Comparison of ENCODE assay signal across 8 cellular contexts in the genomic region with DNA sequence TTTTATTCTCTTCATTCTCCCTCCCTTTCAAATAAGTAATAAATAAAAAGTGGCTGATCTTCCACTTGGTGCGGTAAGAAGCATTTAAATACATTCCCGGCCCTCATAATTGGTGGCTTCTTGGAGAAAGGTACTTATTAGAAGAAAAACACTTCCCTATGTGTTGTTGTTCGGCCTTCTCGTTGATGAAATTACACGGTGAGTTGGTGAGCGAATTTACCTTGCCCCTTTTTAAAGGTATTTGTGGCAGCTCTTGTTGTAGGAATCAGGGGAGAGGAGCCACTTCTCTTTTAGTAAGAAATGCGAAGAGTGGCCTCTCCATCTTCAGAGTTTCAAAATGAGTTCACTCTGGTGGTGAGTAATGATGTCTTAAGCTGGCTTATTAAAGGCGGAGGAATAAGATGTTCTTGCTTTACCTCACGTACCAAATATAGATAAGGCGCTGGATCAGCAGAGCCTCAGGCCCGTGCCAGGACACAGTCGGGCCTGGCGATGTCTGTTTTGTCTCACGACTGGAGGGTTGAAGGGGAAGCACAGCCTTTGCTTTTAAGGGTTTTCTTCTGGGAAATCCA.
DNase-seq lines count a peak whose midpoint lies in the region; ATAC-seq, FAIRE-seq and TF ChIP-seq lines count a peak whose summit lies in the region.

No MANE protein-coding gene starts in this region.

- no peak for ATAC-seq in Panc1
- ATAC-seq in foreskin keratinocyte = peak; percentile 54
- no peak for ATAC-seq in GM19023 (IDR thresholded peaks at IDR 0.05; ENCODE audit: unreplicated experiment)

- in situ Hi-C loops in mammary epithelial cell (cut with MboI; ENCODE audit: low sequenced_read_pairs in 2 of 2) = no loop called here
- in situ Hi-C loops in Panc1 (cut with HindIII; ENCODE audit: low pct_unique_long_range_greater_than_20kb, low sequenced_read_pairs) = no loop called here

- H3K27me3 Mint-ChIP-seq in MCF 10A (ENCODE audit: insufficient read depth, unreplicated experiment) = no peaks in the 10 kb centered on the region

- H3K4me1 ChIP-seq in mammary epithelial cell (ENCODE audit: insufficient read depth, low read length) (peaks cover 5% of the 10 kb centered on the region), Panc1 (ENCODE audit: control insufficient read depth, insufficient read depth, low read length) (no peaks in the 10 kb centered on the region), foreskin keratinocyte (peaks cover 14% of the 10 kb centered on the region), tibial artery (peaks cover 0 to 28% (median 6%) of the 10 kb centered on the region in 4 donors), kidney (ENCODE audit: control insufficient read depth in 1 of 2, insufficient read depth in 1 of 2, low read depth in 1 of 2, low read length in 2 of 2) (peaks cover 8 to 20% of the 10 kb centered on the region in 2 donors)

- H3K4me2 ChIP-seq in mammary epithelial cell (ENCODE audit: insufficient read depth, low read depth, low read length) = no peak overlapping the region

- H3K36me3 Mint-ChIP-seq in MCF 10A (ENCODE audit: insufficient read depth, unreplicated experiment) = peaks cover 11% of the 10 kb centered on the region

- CTCF ChIA-PET in MCF 10A (lab: Yijun Ruan, JAX) (no interaction called here), mammary epithelial cell (lab: Charles Lee; ENCODE audit: low non-redundant PET) (no interaction called here), Panc1 (lab: Charles Lee) (no interaction called here)

- BruUV-seq in MCF 10A (replicated peaks; lab: Mats Ljungman, UMichigan) = no TSS peak
- no TSS peak for BruUV-seq in mammary epithelial cell (replicated peaks; lab: Mats Ljungman, UMichigan)
- TSS peak; percentile 29 for BruUV-seq in Panc1 (replicated peaks; lab: Mats Ljungman, UMichigan)

- dilution Hi-C loops in mammary epithelial cell (cut with HindIII; ENCODE audit: low sequenced_read_pairs) = no loop called here

- POLR2A ChIA-PET in MCF 10A (lab: Yijun Ruan, JAX) (interaction anchor here (0.6 to 1.0 kb wide), 2 partner anchors 12 to 111 kb away, joined by 3 read pairs; no protein-coding TSS in a partner anchor), Panc1 (lab: Charles Lee) (no interaction called here)

- intact Hi-C loops in MCF 10A (cut with micrococcal nuclease) (no loop called here), mammary epithelial cell (cut with micrococcal nuclease) (no loop called here), Panc1 (cut with micrococcal nuclease; ENCODE audit: unreplicated experiment) (no loop called here), tibial artery (cut with DNase I; ENCODE audit: low total_unique reads) (no loop called here), kidney (cut with DNase I) (no loop called here)

- DNase-seq in MCF 10A (ENCODE audit: unreplicated experiment) = peak; percentile 57
- DNase-seq in mammary epithelial cell = no peak
- DNase-seq in Panc1 (ENCODE audit: low read depth, low spot score) = no peak
- peak in 1 of 2 donors; percentile 57 for DNase-seq in foreskin keratinocyte
- DNase-seq in tibial artery = no peak
- no peak for DNase-seq in kidney
- DNase-seq in GF-D8 (lab: John Stamatoyannopoulos, UW) = no peak

- H3K27me3 ChIP-seq in mammary epithelial cell (ENCODE audit: insufficient read depth, low read length) = no peaks in the 10 kb centered on the region
- H3K27me3 ChIP-seq in Panc1 (ENCODE audit: control insufficient read depth, insufficient read depth, low read length) = no peaks in the 10 kb centered on the region
- H3K27me3 ChIP-seq in foreskin keratinocyte = no peaks in the 10 kb centered on the region
- no peaks in the 10 kb centered on the region for H3K27me3 ChIP-seq in tibial artery

- H3K27ac ChIP-seq in mammary epithelial cell (ENCODE audit: insufficient read depth, low read depth, low read length) = no peak overlapping the region
- H3K27ac ChIP-seq in Panc1 (ENCODE audit: low read length) = no peak overlapping the region
- H3K27ac ChIP-seq in foreskin keratinocyte = peak overlapping the region; percentile 74
- H3K27ac ChIP-seq in tibial artery = peak overlapping the region; percentile 20 to 36
- peak overlapping the region in 1 of 2 donors; percentile 11 for H3K27ac ChIP-seq in kidney (ENCODE audit: low read depth in 2 of 2, low read length in 2 of 2)

- no peak overlapping the region for H3K4me3 Mint-ChIP-seq in MCF 10A (ENCODE audit: unreplicated experiment)

- peaks cover 19% of the 10 kb centered on the region for H3K4me1 Mint-ChIP-seq in MCF 10A (ENCODE audit: insufficient read depth, unreplicated experiment)

- no peaks in the 10 kb centered on the region for H3K9me3 ChIP-seq in mammary epithelial cell (replicated peaks; ENCODE audit: insufficient read depth, low read length)
- no peaks in the 10 kb centered on the region for H3K9me3 ChIP-seq in Panc1 (ENCODE audit: control insufficient read depth, insufficient read depth, low read depth, low read length)
- H3K9me3 ChIP-seq in tibial artery = no peaks in the 10 kb centered on the region
- H3K9me3 ChIP-seq in kidney (ENCODE audit: control insufficient read depth in 1 of 2, low read length in 2 of 2) = no peaks in the 10 kb centered on the region

- H3K79me2 ChIP-seq in mammary epithelial cell (ENCODE audit: insufficient read depth, low read length) = peaks cover 7% of the 10 kb centered on the region

- TF ChIP-seq CTCF in MCF 10A (IDR thresholded peaks at IDR 0.05; ENCODE audit: unreplicated experiment) = no peak
- TF ChIP-seq CTCF in mammary epithelial cell (conservative IDR thresholded peaks at IDR 0.05 in 1 of 2, IDR thresholded peaks at IDR 0.05 in 1 of 2; ENCODE audit: extremely low read depth in 1 of 2, insufficient read depth in 1 of 2, low read depth in 1 of 2, low read length in 2 of 2) = no peak
- no peak for TF ChIP-seq CTCF in Panc1 (IDR thresholded peaks at IDR 0.05)
- no peak for TF ChIP-seq CTCF in foreskin keratinocyte (conservative IDR thresholded peaks at IDR 0.05)
- no peak for TF ChIP-seq CTCF in tibial artery (IDR thresholded peaks at IDR 0.05)
- TF ChIP-seq CTCF in kidney (IDR thresholded peaks at IDR 0.05; ENCODE audit: borderline replicate concordance, extremely low read depth, insufficient read depth) = no peak

- WGBS in mammary epithelial cell (ENCODE audit: low coverage, missing lambda C conversion rate) = 98% methylated on average over 14 of the region's 14 CpGs

- no peaks in the 10 kb centered on the region for H4K20me1 ChIP-seq in mammary epithelial cell (ENCODE audit: insufficient read depth, low read length)

- peak overlapping the region; percentile 44 for H3K27ac Mint-ChIP-seq in MCF 10A (ENCODE audit: low read depth, unreplicated experiment)

- no peak overlapping the region for H2AFZ ChIP-seq in mammary epithelial cell (ENCODE audit: low read depth, low read length)

- no peak for FAIRE-seq in kidney (lab: Jason Lieb, UNC)

- H3K4me3 ChIP-seq in mammary epithelial cell (replicated peaks in 1 of 3; ENCODE audit: insufficient read depth in 1 of 3, low read depth in 2 of 3, low read length in 3 of 3) (no peak overlapping the region), Panc1 (ENCODE audit: low read depth in 2 of 2, low read length in 2 of 2) (no peak overlapping the region), tibial artery (no peak overlapping the region), kidney (ENCODE audit: low read length in 2 of 2) (no peak overlapping the region)

- H3K36me3 ChIP-seq in mammary epithelial cell (ENCODE audit: insufficient read depth, low read length) (no peaks in the 10 kb centered on the region), Panc1 (ENCODE audit: control insufficient read depth, insufficient read depth, low read length) (no peaks in the 10 kb centered on the region), tibial artery (no peaks in the 10 kb centered on the region), kidney (ENCODE audit: control insufficient read depth in 1 of 2, insufficient read depth in 2 of 2, low read length in 2 of 2) (no peaks in the 10 kb centered on the region)

- no peaks in the 10 kb centered on the region for H3K9me3 Mint-ChIP-seq in MCF 10A (ENCODE audit: unreplicated experiment)

- no peak overlapping the region for H3K9ac ChIP-seq in mammary epithelial cell (ENCODE audit: insufficient read depth, low read length)
- H3K9ac ChIP-seq in kidney (ENCODE audit: low read length in 2 of 2) = no peak overlapping the region

Comparison
In these comparisons a context has a peak if more than half of its experiments do, and no peak if none do; other contexts are left out.
1. H3K27ac ChIP-seq: peak in foreskin keratinocyte (single experiment) and tibial artery (2 of 2); none in mammary epithelial cell (single experiment) and Panc1 (single experiment).